24 cellular contexts compared by ENCODE assay signal in the genomic region with DNA sequence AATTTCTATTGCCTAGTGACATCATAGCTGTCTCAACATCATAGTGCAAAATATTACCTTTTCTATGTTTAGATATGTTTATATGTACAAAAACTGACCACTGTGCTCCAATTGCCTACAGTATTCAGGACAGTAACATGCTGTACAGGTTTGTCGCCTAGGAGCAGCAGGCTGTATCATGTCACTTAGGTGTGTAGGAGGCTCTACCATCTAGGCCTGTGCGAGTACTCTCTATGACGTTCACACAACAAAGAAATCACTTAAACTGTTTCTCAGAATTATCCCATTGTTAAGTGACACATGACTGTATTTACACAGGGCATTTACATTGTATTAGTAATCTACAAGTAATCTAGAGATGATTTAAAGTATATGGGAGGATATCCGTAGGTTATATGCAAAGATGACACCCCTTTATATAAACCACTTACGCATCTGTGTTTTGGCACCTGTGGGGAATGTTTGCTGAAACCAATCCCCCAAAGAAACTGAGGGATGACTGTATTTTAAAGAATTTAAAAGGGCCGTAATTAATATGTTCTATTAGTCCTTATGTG. TPM values are rescaled to one million over a fixed set of nuclear protein-coding genes. Genes with fewer than 3 reads are reported as not detected.
"Had no signal": no experiment of that assay in that cellular context is flagged by ENCODE, and none has a peak within 500 bp of the region (broad histone marks: within the 10 kb centered on the region; RNA-seq: fewer than 3 reads in every experiment).

No MANE protein-coding gene starts in this region.

- H3K36me3 ChIP-seq: heart left ventricle, tibial artery, uterus had no signal

- ATAC-seq: effector memory CD8-positive, alpha-beta T cell; heart left ventricle; natural killer cell; sciatic nerve; stimulated activated memory B cell treated with anti-CD40 and anti-IgM and Interleukin-4, amounts not matched to agents 10 μg/mL and 1 μg/mL and 100 μg/mL, for 72 hours had no signal

- H3K36me3 Mint-ChIP-seq: stimulated activated memory B cell treated with anti-CD40 and anti-IgM and Interleukin-4, amounts not matched to agents 10 μg/mL and 1 μg/mL and 100 μg/mL, for 72 hours had no signal

- H3K4me1 ChIP-seq: uterus had no signal

- DNase-seq: effector memory CD8-positive, alpha-beta T cell; erythroblast; heart left ventricle; hippocampal formation; kidney glomerular epithelial cell; natural killer cell; posterior cingulate gyrus; spleen; stimulated activated CD4-positive, alpha-beta T cell treated with anti-CD3 and anti-CD28 coated beads, Interleukin-15, amount 100 ng/mL, for 24 hours; stimulated activated CD4-positive, alpha-beta T cell treated with anti-CD3 and anti-CD28 coated beads, Interleukin-1b, Interleukin-23, amount 100 ng/mL, for 48 hours; stimulated activated CD4-positive, alpha-beta T cell treated with anti-CD3 and anti-CD28 coated beads, Interleukin-4, amount 100 ng/mL, for 24 hours; tibial artery; upper lobe of left lung; uterus had no signal

- H3K4me3 Mint-ChIP-seq: dendritic cell treated with granulocyte-macrophage colony-stimulating factor and Interleukin-4, amounts not matched to agents 40 ng/mL and 50 ng/mL, for 4 days; effector memory CD8-positive, alpha-beta T cell; natural killer cell; neural crest cell; stimulated activated memory B cell treated with anti-CD40 and anti-IgM and Interleukin-4, amounts not matched to agents 10 μg/mL and 1 μg/mL and 100 μg/mL, for 72 hours; stimulated activated naive CD8-positive, alpha-beta T cell treated with anti-CD3 and anti-CD28 coated beads, Interleukin-15, Interleukin-2, amounts not matched to agents 100 ng/mL and 50 ng/mL, for 24 hours had no signal

- H3K27me3 Mint-ChIP-seq: dendritic cell treated with granulocyte-macrophage colony-stimulating factor and Interleukin-4, amounts not matched to agents 40 ng/mL and 50 ng/mL, for 4 days; stimulated activated memory B cell treated with anti-CD40 and anti-IgM and Interleukin-4, amounts not matched to agents 10 μg/mL and 1 μg/mL and 100 μg/mL, for 72 hours had no signal

- H3K9me3 ChIP-seq: heart left ventricle, tibial artery, upper lobe of left lung, uterus had no signal

- H3K27ac Mint-ChIP-seq: dendritic cell treated with granulocyte-macrophage colony-stimulating factor and Interleukin-4, amounts not matched to agents 40 ng/mL and 50 ng/mL, for 4 days; effector memory CD8-positive, alpha-beta T cell; natural killer cell; stimulated activated memory B cell treated with anti-CD40 and anti-IgM and Interleukin-4, amounts not matched to agents 10 μg/mL and 1 μg/mL and 100 μg/mL, for 72 hours; stimulated activated naive CD8-positive, alpha-beta T cell treated with anti-CD3 and anti-CD28 coated beads, Interleukin-15, Interleukin-2, amounts not matched to agents 100 ng/mL and 50 ng/mL, for 24 hours had no signal

- H3K4me3 ChIP-seq: heart left ventricle, spleen, tibial artery, upper lobe of left lung, uterus had no signal

- H3K9me3 Mint-ChIP-seq: dendritic cell treated with granulocyte-macrophage colony-stimulating factor and Interleukin-4, amounts not matched to agents 40 ng/mL and 50 ng/mL, for 4 days; effector memory CD8-positive, alpha-beta T cell; neural crest cell; stimulated activated memory B cell treated with anti-CD40 and anti-IgM and Interleukin-4, amounts not matched to agents 10 μg/mL and 1 μg/mL and 100 μg/mL, for 72 hours had no signal

- H3K27me3 ChIP-seq: heart left ventricle, spleen, tibial artery, upper lobe of left lung, uterus had no signal

- H3K4me1 Mint-ChIP-seq: neural crest cell had no signal

- H3K27ac ChIP-seq: heart left ventricle, spleen, tibial artery, upper lobe of left lung, uterus had no signal

RNA-seq across cellular contexts. Expression of a gene that starts 24.7 kb away (rescaled TPM):
- total RNA-seq: frontal cortex, glomerular endothelial cell, myocyte, neural crest cell, osteocyte, temporal lobe had no signal
